ENCODE assay signal across 16 cellular contexts in the genomic region with DNA sequence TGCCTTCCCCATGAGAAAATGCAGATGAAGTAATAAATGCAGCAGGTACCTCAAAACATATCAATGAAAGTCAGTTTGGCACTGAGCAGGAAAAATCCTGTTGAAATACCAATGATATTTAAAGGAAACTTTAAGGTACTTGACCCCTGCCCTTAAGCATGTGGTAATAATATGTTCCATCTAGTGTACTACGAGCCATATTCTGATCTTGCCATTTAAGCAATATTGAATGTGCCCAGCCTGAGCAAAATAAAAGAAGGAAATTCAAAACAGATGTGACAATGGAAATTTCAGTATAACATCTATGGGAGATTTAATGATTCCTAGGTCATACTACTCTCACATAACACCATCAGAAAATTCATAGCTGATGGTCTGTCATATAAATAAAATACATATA.
A peak's percentile ranks its signal among the peaks of the same experiment; 100 is the strongest.
DNase-seq lines count a peak whose midpoint lies in the region; ATAC-seq and TF ChIP-seq lines count a peak whose summit lies in the region.
"Had no signal": no experiment of that assay in that cellular context is flagged by ENCODE, and none has a peak within 500 bp of the region (broad histone marks: within the 10 kb centered on the region; RNA-seq: fewer than 3 reads in every experiment).

No MANE protein-coding gene starts in this region.

- H3K4me3 Mint-ChIP-seq in HFFc6 (no peak overlapping the region), mesothelial cell of epicardium (no peak overlapping the region)
- H3K4me3 Mint-ChIP-seq: CD4-positive, alpha-beta memory T cell had no signal

- H3K27ac ChIP-seq in upper lobe of left lung (peak overlapping the region in 1 of 4 donors; percentile 32), PC-3 (ENCODE audit: low read length) (no peak overlapping the region)

- no peaks in the 10 kb centered on the region for H3F3A ChIP-seq in PC-3 (ENCODE audit: low read length, unreplicated experiment)

- H3K9me3 Mint-ChIP-seq in HFFc6 (peaks cover 10% of the 10 kb centered on the region; the same call in 1 of the 2 replicates), mesothelial cell of epicardium (peaks cover 15% of the 10 kb centered on the region)

- H3K27me3 ChIP-seq in upper lobe of left lung: no peaks in the 10 kb centered on the region
- H3K27me3 ChIP-seq in PC-3 (ENCODE audit: low read length): no peaks in the 10 kb centered on the region
- H3K27me3 ChIP-seq: BE2C had no signal

- H3K79me2 ChIP-seq in PC-3 (ENCODE audit: low read length): no peaks in the 10 kb centered on the region

- TF ChIP-seq CTCF in AG10803 (conservative IDR thresholded peaks at IDR 0.05; ENCODE audit: low read length) (no peak), HFFc6 (IDR thresholded peaks at IDR 0.05) (no peak), mesothelial cell of epicardium (IDR thresholded peaks at IDR 0.05; ENCODE audit: unreplicated experiment) (no peak), upper lobe of left lung (IDR thresholded peaks at IDR 0.05) (no peak), PC-3 (conservative IDR thresholded peaks at IDR 0.05; ENCODE audit: low read depth, low read length) (no peak)

- ATAC-seq in upper lobe of left lung (ENCODE audit: low FRiP score in 2 of 2) (no peak), PC-3 (no peak), GM18502 (IDR thresholded peaks at IDR 0.05; ENCODE audit: poor library complexity, unreplicated experiment) (no peak)

- no peaks in the 10 kb centered on the region for H3K27me3 Mint-ChIP-seq in HFFc6 (ENCODE audit: insufficient read depth)
- H3K27me3 Mint-ChIP-seq in mesothelial cell of epicardium (ENCODE audit: low read depth): no peaks in the 10 kb centered on the region
- H3K27me3 Mint-ChIP-seq: CD4-positive, alpha-beta memory T cell had no signal

- intact Hi-C loops in PC-3 (cut with micrococcal nuclease): no loop called here

- H3K9ac ChIP-seq in PC-3 (ENCODE audit: low read length): no peak overlapping the region

- POLR2A ChIA-PET in PC-3 (lab: Charles Lee; ENCODE audit: unreplicated experiment): no interaction called here

- TF ChIP-seq EP300 in upper lobe of left lung (IDR thresholded peaks at IDR 0.05): no peak

- BruUV-seq in PC-3 (replicated peaks; lab: Mats Ljungman, UMichigan): no TSS peak

- H3K4me1 Mint-ChIP-seq in HFFc6 (ENCODE audit: low read depth) (peaks cover 38% of the 10 kb centered on the region), mesothelial cell of epicardium (peaks cover 8% of the 10 kb centered on the region)
- H3K4me1 Mint-ChIP-seq: CD4-positive, alpha-beta memory T cell had no signal

- no peaks in the 10 kb centered on the region for H4K20me1 ChIP-seq in PC-3 (ENCODE audit: low read length)

- CTCF ChIA-PET in PC-3 (lab: Charles Lee): interaction anchor here (0.6 kb wide), 1 partner anchor 9 kb away, joined by 3 read pairs; no protein-coding TSS in a partner anchor

- no peak overlapping the region for H3K4me3 ChIP-seq in AG10803 (ENCODE audit: low read length)
- H3K4me3 ChIP-seq in upper lobe of left lung: no peak overlapping the region
- no peak overlapping the region for H3K4me3 ChIP-seq in PC-3 (ENCODE audit: low read length)

- no peak for TF ChIP-seq POLR2A in upper lobe of left lung (IDR thresholded peaks at IDR 0.05)

- H2AFZ ChIP-seq in PC-3 (ENCODE audit: low read length): no peak overlapping the region

- no peak overlapping the region for H3K4me2 ChIP-seq in PC-3 (ENCODE audit: low read length)

- peaks cover 9 to 14% (median 12%) of the 10 kb centered on the region in 4 donors for H3K4me1 ChIP-seq in upper lobe of left lung
- H3K4me1 ChIP-seq in PC-3 (ENCODE audit: insufficient read depth, low read length): no peaks in the 10 kb centered on the region

- peaks cover 23% of the 10 kb centered on the region for H3K36me3 Mint-ChIP-seq in HFFc6 (ENCODE audit: low read depth)
- H3K36me3 Mint-ChIP-seq in mesothelial cell of epicardium: peaks cover 26% of the 10 kb centered on the region

- H3K9me3 ChIP-seq in upper lobe of left lung: no peaks in the 10 kb centered on the region
- no peaks in the 10 kb centered on the region for H3K9me3 ChIP-seq in PC-3 (ENCODE audit: low read length)

- 51 to 75% methylated on average over 1 of the region's 1 CpG for WGBS in upper lobe of left lung, 2 donors

- H3K27ac Mint-ChIP-seq in HFFc6 (peak overlapping the region; percentile 42; the same call in 1 of the 2 replicates), mesothelial cell of epicardium (peak overlapping the region; percentile 11)

- DNase-seq in AG10803 (ENCODE audit: low read depth) (peak; percentile 22), HFFc6 (no peak), fibroblast of peridontal ligament (ENCODE audit: extremely low read depth) (peak; percentile 46), mesothelial cell of epicardium (ENCODE audit: low spot score in 2 of 2, unreplicated experiment in 2 of 2) (no peak), upper lobe of left lung (no peak), PC-3 (no peak)
- DNase-seq: BE2C; CD4-positive, alpha-beta memory T cell; DND-41; NCI-H1105 treated with DMSO at 0.1 percent for 48 hours; NCI-H1694 treated with DMSO at 0.1 percent for 48 hours; NCI-H748 treated with DMSO at 0.1 percent for 48 hours; OCI-M1; RPMI8226; SIG-M5 had no signal

- H3K36me3 ChIP-seq in upper lobe of left lung (no peaks in the 10 kb centered on the region), PC-3 (ENCODE audit: low read depth, low read length) (no peaks in the 10 kb centered on the region)
- H3K36me3 ChIP-seq: BE2C had no signal

- no peaks in the 10 kb centered on the region for H3K9me2 ChIP-seq in PC-3 (replicated peaks; ENCODE audit: low read length)

Comparison
In these comparisons a context has a peak if more than half of its experiments do, and no peak if none do; other contexts are left out.
1. DNase-seq: peak in AG10803 (single experiment) and fibroblast of peridontal ligament (single experiment); none in HFFc6 (single experiment), mesothelial cell of epicardium (0 of 2), upper lobe of left lung (0 of 2) and PC-3 (single experiment).